Comparison of ENCODE assay signal across 5 cellular contexts in the genomic region with DNA sequence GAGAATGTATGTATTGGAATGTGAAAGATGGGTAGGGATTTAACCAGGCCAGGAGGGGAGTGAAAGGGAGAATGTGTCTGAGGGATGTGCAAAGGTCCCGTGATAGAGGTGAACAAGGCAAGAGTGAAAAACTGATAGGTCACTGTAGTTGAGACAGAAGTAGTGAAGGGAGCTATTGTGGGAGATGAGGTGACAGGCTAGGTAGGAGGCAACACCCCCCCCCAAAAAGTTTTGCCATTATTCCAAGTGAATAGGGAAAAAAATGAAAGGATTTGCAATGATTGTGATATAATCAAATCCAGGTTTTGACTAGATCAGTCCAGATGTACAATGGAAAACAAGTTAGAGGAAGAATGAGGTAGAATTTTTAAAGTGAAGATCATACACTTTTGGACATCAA.
"Had no signal": no experiment of that assay in that cellular context is flagged by ENCODE, and none has a peak within 500 bp of the region (broad histone marks: within the 10 kb centered on the region; RNA-seq: fewer than 3 reads in every experiment).

No MANE protein-coding gene starts in this region.

- DNase-seq: IMR-90, KBM-7, KG1 had no signal

- FAIRE-seq: HepG2, K562 had no signal

- ATAC-seq: HepG2, K562 had no signal
